In genomic region chr10:63258920-63259678, GRCh38 we compare ENCODE assay signal across 3 cellular contexts.
A peak's percentile ranks its signal among the peaks of the same experiment; 100 is the strongest.
TF ChIP-seq lines count a peak whose summit lies in the region.

No MANE protein-coding gene starts in this region.

TF ChIP-seq in IMR-90, 13 proteins besides CTCF, POLR2A, EP300 and RAD21:
- TF ChIP-seq RCOR1 (IDR thresholded peaks at IDR 0.05; ENCODE audit: insufficient replicate concordance, low read length), result no peak
- peak; percentile 17; the same call in 1 of the 2 replicates for TF ChIP-seq CEBPB (IDR thresholded peaks at IDR 0.05; ENCODE audit: low read depth, low read length)
TF ChIP-seq in IMR-90: peak in this region for 1.

TF ChIP-seq in K562, 482 proteins besides CTCF, POLR2A, EP300 and RAD21:
- TF ChIP-seq CEBPB (tag; IDR thresholded peaks at IDR 0.05), result peak; percentile 71
- no peak for TF ChIP-seq ZNF785 (CRISPR knock-in tag; IDR thresholded peaks at IDR 0.05)
- TF ChIP-seq HMBOX1 (IDR thresholded peaks at IDR 0.05), result peak; percentile 80
- no peak for TF ChIP-seq TFAM (CRISPR knock-in tag; conservative IDR thresholded peaks at IDR 0.05)
- TF ChIP-seq RBFOX2 (IDR thresholded peaks at IDR 0.05; ENCODE audit: low read depth, low read length), result peak; percentile 25; the same call in 1 of the 2 replicates
- TF ChIP-seq CEBPG (CRISPR knock-in tag; IDR thresholded peaks at IDR 0.05), result no peak
- peak; percentile 35 to 53; a peak in 3 of 4 replicates for TF ChIP-seq CEBPG (tag; conservative IDR thresholded peaks at IDR 0.05 in 1 of 2, IDR thresholded peaks at IDR 0.05 in 1 of 2)
- peak; percentile 55 for TF ChIP-seq RBM22 (IDR thresholded peaks at IDR 0.05; ENCODE audit: low read depth, low read length, poor library complexity, severe bottlenecking)
- no peak for TF ChIP-seq HMG20A (CRISPR knock-in tag; conservative IDR thresholded peaks at IDR 0.05)

TF ChIP-seq in SK-N-SH, 30 proteins besides CTCF, POLR2A, EP300 and RAD21:
- no peak for TF ChIP-seq MXI1 (IDR thresholded peaks at IDR 0.05; ENCODE audit: low read depth, low read length)
- no peak for TF ChIP-seq TCF12 (IDR thresholded peaks at IDR 0.05)
